Comparison of ENCODE assay signal across 8 cellular contexts in the genomic region with DNA sequence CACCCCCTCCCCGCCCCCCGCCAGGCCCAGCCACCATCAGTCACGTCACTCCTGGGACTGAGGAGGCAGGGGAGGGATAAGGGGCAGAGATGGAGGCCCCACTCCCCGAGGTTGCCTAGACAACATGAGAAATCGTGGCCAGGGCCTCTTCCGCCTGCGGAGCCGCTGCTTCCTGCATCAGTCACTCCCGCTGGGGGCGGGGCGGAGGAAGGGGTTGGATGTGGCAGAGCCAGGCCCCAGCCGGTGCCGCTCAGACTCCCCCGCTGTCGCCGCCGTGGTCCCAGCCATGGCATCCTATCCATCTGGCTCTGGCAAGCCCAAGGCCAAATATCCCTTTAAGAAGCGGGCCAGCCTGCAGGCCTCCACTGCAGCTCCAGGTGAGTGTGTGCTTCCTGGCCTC. TPM values are rescaled to one million over a fixed set of nuclear protein-coding genes. Genes with fewer than 3 reads are reported as not detected.
A peak's percentile ranks its signal among the peaks of the same experiment; 100 is the strongest.
DNase-seq lines count a peak whose midpoint lies in the region; ATAC-seq and TF ChIP-seq lines count a peak whose summit lies in the region.

No MANE protein-coding gene starts in this region.

- ATAC-seq in activated T-helper 17 cell treated with anti-CD3 and anti-CD28 coated beads, Interleukin-2, amount 50 U/mL, for 72 hours (replicated peaks): peak; percentile 87
- peak; percentile 80 to 90 (median 83) for ATAC-seq in natural killer cell
- ATAC-seq in stimulated activated naive B cell treated with anti-CD40 and anti-IgM and Interleukin-4, amounts not matched to agents 10 μg/mL and 1 μg/mL and 100 μg/mL, for 72 hours (replicated peaks): peak; percentile 69 to 73

- DNase-seq in Daoy (ENCODE audit: low read depth) (peak; percentile 98), H4 (ENCODE audit: low spot score) (peak; percentile 95), LHCN-M2 (ENCODE audit: low read depth) (peak; percentile 85), RPMI7951 (ENCODE audit: low read depth) (peak; percentile 94), fibroblast of mammary gland (ENCODE audit: low read depth) (peak; percentile 90), natural killer cell (peak; percentile 92)
- DNase-seq in stimulated activated naive B cell treated with anti-CD40 and anti-IgM and Interleukin-4, amounts not matched to agents 10 μg/mL and 1 μg/mL and 100 μg/mL, for 72 hours: peak; percentile 81

- peaks cover 37% of the 10 kb centered on the region for H3K36me3 Mint-ChIP-seq in activated T-helper 17 cell treated with anti-CD3 and anti-CD28 coated beads, Interleukin-2, amount 50 U/mL, for 72 hours (ENCODE audit: low read depth)
- H3K36me3 Mint-ChIP-seq in natural killer cell: no peaks in the 10 kb centered on the region
- H3K36me3 Mint-ChIP-seq in stimulated activated naive B cell treated with anti-CD40 and anti-IgM and Interleukin-4, amounts not matched to agents 10 μg/mL and 1 μg/mL and 100 μg/mL, for 72 hours: peaks cover 4 to 9% of the 10 kb centered on the region in 2 donors

- intact Hi-C loops in natural killer cell (cut with micrococcal nuclease): loop anchor here (1.0 kb wide), 1 partner anchor 73 kb away; a partner anchor contains a TSS

- H3K9me3 Mint-ChIP-seq in activated T-helper 17 cell treated with anti-CD3 and anti-CD28 coated beads, Interleukin-2, amount 50 U/mL, for 72 hours: no peaks in the 10 kb centered on the region
- no peaks in the 10 kb centered on the region for H3K9me3 Mint-ChIP-seq in natural killer cell
- H3K9me3 Mint-ChIP-seq in stimulated activated naive B cell treated with anti-CD40 and anti-IgM and Interleukin-4, amounts not matched to agents 10 μg/mL and 1 μg/mL and 100 μg/mL, for 72 hours: no peaks in the 10 kb centered on the region

- peak overlapping the region; percentile 91 for H3K4me3 ChIP-seq in fibroblast of mammary gland (ENCODE audit: control insufficient read depth, low read depth, low read length)

- H3K27me3 Mint-ChIP-seq in activated T-helper 17 cell treated with anti-CD3 and anti-CD28 coated beads, Interleukin-2, amount 50 U/mL, for 72 hours: no peaks in the 10 kb centered on the region
- peaks cover 0 to 2% of the 10 kb centered on the region in 2 donors for H3K27me3 Mint-ChIP-seq in natural killer cell (ENCODE audit: low read depth in 2 of 2)
- H3K27me3 Mint-ChIP-seq in stimulated activated naive B cell treated with anti-CD40 and anti-IgM and Interleukin-4, amounts not matched to agents 10 μg/mL and 1 μg/mL and 100 μg/mL, for 72 hours: no peaks in the 10 kb centered on the region

- H3K4me3 Mint-ChIP-seq in activated T-helper 17 cell treated with anti-CD3 and anti-CD28 coated beads, Interleukin-2, amount 50 U/mL, for 72 hours: peak overlapping the region; percentile 97
- peak overlapping the region; percentile 99 for H3K4me3 Mint-ChIP-seq in natural killer cell
- peak overlapping the region; percentile 97 to 99 for H3K4me3 Mint-ChIP-seq in stimulated activated naive B cell treated with anti-CD40 and anti-IgM and Interleukin-4, amounts not matched to agents 10 μg/mL and 1 μg/mL and 100 μg/mL, for 72 hours

- TF ChIP-seq CTCF in fibroblast of mammary gland (conservative IDR thresholded peaks at IDR 0.05; ENCODE audit: control insufficient read depth, insufficient read depth, low read depth, low read length): no peak
- no peak for TF ChIP-seq CTCF in natural killer cell (IDR thresholded peaks at IDR 0.05)

- H3K4me1 Mint-ChIP-seq in activated T-helper 17 cell treated with anti-CD3 and anti-CD28 coated beads, Interleukin-2, amount 50 U/mL, for 72 hours: peaks cover 40% of the 10 kb centered on the region
- H3K4me1 Mint-ChIP-seq in natural killer cell: peaks cover 43 to 67% of the 10 kb centered on the region in 2 donors
- H3K4me1 Mint-ChIP-seq in stimulated activated naive B cell treated with anti-CD40 and anti-IgM and Interleukin-4, amounts not matched to agents 10 μg/mL and 1 μg/mL and 100 μg/mL, for 72 hours: peaks cover 57 to 80% of the 10 kb centered on the region in 2 donors

- peak overlapping the region; percentile 99 for H3K27ac Mint-ChIP-seq in activated T-helper 17 cell treated with anti-CD3 and anti-CD28 coated beads, Interleukin-2, amount 50 U/mL, for 72 hours
- peak overlapping the region; percentile 93 to 99 for H3K27ac Mint-ChIP-seq in natural killer cell
- peak overlapping the region; percentile 98 for H3K27ac Mint-ChIP-seq in stimulated activated naive B cell treated with anti-CD40 and anti-IgM and Interleukin-4, amounts not matched to agents 10 μg/mL and 1 μg/mL and 100 μg/mL, for 72 hours

RNA-seq across cellular contexts. Expression of a gene that starts 1.3 kb away (rescaled TPM):
- total RNA-seq in Daoy (2014; rRNA removed; shearing (Covaris generic)): 121 and 135 TPM in 2 replicates
- 37.0 and 41.6 TPM in 2 replicates for total RNA-seq in H4 (2014; rRNA removed; shearing (Covaris generic))
- total RNA-seq in LHCN-M2 (2014; rRNA removed) (44.0 and 60.0 TPM in 2 replicates), natural killer cell (100 to 1,000 TPM; 200 to 271 (median 243) TPM)
- 37.9 TPM for polyA plus RNA-seq in LHCN-M2 (2012)
- total RNA-seq in RPMI7951 (2014; rRNA removed; shearing (Covaris generic)): 48.5 and 60.4 TPM in 2 replicates
- total RNA-seq in activated T-helper 17 cell treated with anti-CD3 and anti-CD28 coated beads, Interleukin-2, amount 50 U/mL, for 72 hours: 100 to 1,000 TPM in 1 of 2 donors, 10 to 100 TPM in 1; 97.1 to 135 TPM

RNA-seq across cellular contexts. Expression of a gene that starts 1.5 kb away (rescaled TPM):
- total RNA-seq in Daoy (2014; rRNA removed; shearing (Covaris generic)): 0.11 and 4.8 TPM in 2 replicates
- 0.46 TPM in 1 of 2 replicates, not detected in the other for total RNA-seq in H4 (2014; rRNA removed; shearing (Covaris generic))
- total RNA-seq in LHCN-M2 (2014; rRNA removed) (not detected in 2 replicates), natural killer cell (not detected)
- 0.10 TPM for polyA plus RNA-seq in LHCN-M2 (2012)
- total RNA-seq in RPMI7951 (2014; rRNA removed; shearing (Covaris generic)): 0.29 TPM in 1 of 2 replicates, not detected in the other
- under 1 TPM; 0.32 to 0.54 TPM for total RNA-seq in activated T-helper 17 cell treated with anti-CD3 and anti-CD28 coated beads, Interleukin-2, amount 50 U/mL, for 72 hours

RNA-seq across cellular contexts. Expression of a gene that starts 35.0 kb away (rescaled TPM):
- 34.9 and 42.0 TPM in 2 replicates for total RNA-seq in Daoy (2014; rRNA removed; shearing (Covaris generic))
- 15.9 and 27.2 TPM in 2 replicates for total RNA-seq in H4 (2014; rRNA removed; shearing (Covaris generic))
- 4.2 and 10.5 TPM in 2 replicates for total RNA-seq in LHCN-M2 (2014; rRNA removed)
- polyA plus RNA-seq in LHCN-M2 (2012): 15.3 TPM
- 30.6 and 34.5 TPM in 2 replicates for total RNA-seq in RPMI7951 (2014; rRNA removed; shearing (Covaris generic))
- total RNA-seq in activated T-helper 17 cell treated with anti-CD3 and anti-CD28 coated beads, Interleukin-2, amount 50 U/mL, for 72 hours: 10 to 100 TPM; 16.2 to 20.1 TPM
- 10 to 100 TPM; 20.5 to 48.8 (median 47.1) TPM for total RNA-seq in natural killer cell

RNA-seq across cellular contexts. Expression of a gene that starts 47.0 kb away (rescaled TPM):
- 0.42 and 1.0 TPM in 2 replicates for total RNA-seq in Daoy (2014; rRNA removed; shearing (Covaris generic))
- total RNA-seq in H4 (2014; rRNA removed; shearing (Covaris generic)): 1.6 and 4.6 TPM in 2 replicates
- total RNA-seq in LHCN-M2 (2014; rRNA removed) (16.2 and 18.4 TPM in 2 replicates), natural killer cell (100 to 1,000 TPM; 142 to 315 (median 205) TPM)
- 56.7 TPM for polyA plus RNA-seq in LHCN-M2 (2012)
- 17.5 and 17.6 TPM in 2 replicates for total RNA-seq in RPMI7951 (2014; rRNA removed; shearing (Covaris generic))
- 10 to 100 TPM; 18.5 to 27.5 TPM for total RNA-seq in activated T-helper 17 cell treated with anti-CD3 and anti-CD28 coated beads, Interleukin-2, amount 50 U/mL, for 72 hours

Comparison
In these comparisons a context has a peak if more than half of its experiments do, and no peak if none do; other contexts are left out.
1. Peak in every context shown above with its lines: DNase-seq, ATAC-seq and H3K4me3 ChIP-seq.